1 cellular context compared by ENCODE assay signal in the genomic region with DNA sequence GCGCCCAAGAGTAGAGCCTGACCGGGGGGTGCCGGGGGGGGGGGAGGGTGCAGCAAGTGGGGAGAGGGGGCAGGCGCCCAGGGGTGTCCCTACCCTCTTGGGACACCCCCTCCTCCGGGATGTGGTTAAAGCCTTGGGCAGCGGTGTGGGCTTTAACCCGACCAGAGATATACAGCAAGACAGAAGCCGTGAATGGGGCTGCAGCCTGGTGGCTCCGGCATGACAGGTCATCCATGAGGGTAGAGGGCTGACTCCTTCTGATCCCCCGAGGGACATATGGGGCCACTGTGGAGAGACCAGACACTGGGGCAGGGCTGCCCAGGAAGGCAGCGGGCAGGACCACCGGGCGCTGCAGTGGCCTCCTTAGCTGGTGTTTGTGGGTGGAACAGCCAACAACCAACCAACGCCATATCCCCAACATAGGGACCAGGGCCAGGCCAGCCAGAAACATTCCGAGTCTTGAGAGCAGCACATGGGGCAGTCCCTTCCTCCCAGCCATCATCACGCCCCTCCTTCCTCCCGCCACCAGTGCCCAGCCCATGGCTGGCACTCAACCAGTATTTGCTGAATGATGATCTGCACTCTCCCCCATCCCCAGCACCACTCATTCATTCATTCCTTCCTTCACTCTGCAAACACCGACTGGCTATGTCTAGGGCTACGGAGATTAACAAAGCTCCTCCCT.
TF ChIP-seq lines count a peak whose summit lies in the region.

No MANE protein-coding gene starts in this region.

TF ChIP-seq in endothelial cell of umbilical vein, 7 proteins besides CTCF, POLR2A, EP300 and RAD21:
- no peak for TF ChIP-seq JUN (IDR thresholded peaks at IDR 0.05; ENCODE audit: borderline replicate concordance, insufficient read depth, insufficient read length, low read depth)
- no peak for TF ChIP-seq MYC (IDR thresholded peaks at IDR 0.05; ENCODE audit: low read depth, low read length)
- TF ChIP-seq GATA2 (IDR thresholded peaks at IDR 0.05; ENCODE audit: insufficient read depth, insufficient read length, low read depth, low read length): no peak
- TF ChIP-seq, protein P1, sequence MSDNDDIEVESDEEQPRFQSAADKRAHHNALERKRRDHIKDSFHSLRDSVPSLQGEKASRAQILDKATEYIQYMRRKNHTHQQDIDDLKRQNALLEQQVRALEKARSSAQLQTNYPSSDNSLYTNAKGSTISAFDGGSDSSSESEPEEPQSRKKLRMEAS (IDR thresholded peaks at IDR 0.05; ENCODE audit: insufficient read depth, insufficient read length): no peak
- TF ChIP-seq EZH2 (IDR thresholded peaks at IDR 0.05; ENCODE audit: borderline replicate concordance, low read depth, low read length, severe bottlenecking): no peak
- no peak for TF ChIP-seq POLR2AphosphoS5 (IDR thresholded peaks at IDR 0.05; ENCODE audit: insufficient read depth, low read depth, low read length)
- no peak for TF ChIP-seq FOS (IDR thresholded peaks at IDR 0.05; ENCODE audit: borderline replicate concordance, insufficient read depth, low read length)
